In the genomic region with DNA sequence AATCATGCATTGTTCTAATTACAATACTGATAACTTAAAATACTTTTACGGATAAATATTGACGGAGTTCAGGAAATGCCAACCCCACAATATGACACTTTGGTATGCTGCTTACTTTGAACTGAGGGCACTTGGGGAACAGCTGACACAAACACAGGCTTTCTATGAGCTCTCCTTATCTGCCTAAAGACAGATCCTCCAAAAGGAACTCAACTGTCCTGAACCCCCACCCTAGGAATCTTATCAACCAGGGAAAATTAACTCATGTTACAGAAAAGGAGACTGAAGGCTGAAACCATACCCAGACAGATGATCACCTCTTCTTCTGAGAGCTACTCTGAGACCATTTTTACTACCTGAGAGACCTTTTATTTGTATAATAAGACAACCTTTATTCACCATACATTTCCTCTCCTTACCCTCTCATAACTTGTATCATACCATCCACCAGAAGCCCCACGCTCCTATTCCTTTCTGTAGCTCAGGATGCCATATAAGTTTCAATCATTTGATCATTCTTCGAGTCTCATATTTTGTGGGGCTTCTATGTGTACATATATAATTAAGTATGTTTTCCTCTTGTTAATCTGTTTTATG, we compare ENCODE assay signal across 1 cellular context.
TF ChIP-seq lines count a peak whose summit lies in the region.

No MANE protein-coding gene starts in this region.

TF ChIP-seq in WTC11, 78 proteins besides CTCF, POLR2A, EP300 and RAD21 (continued from another document):
- TF ChIP-seq, protein P1, sequence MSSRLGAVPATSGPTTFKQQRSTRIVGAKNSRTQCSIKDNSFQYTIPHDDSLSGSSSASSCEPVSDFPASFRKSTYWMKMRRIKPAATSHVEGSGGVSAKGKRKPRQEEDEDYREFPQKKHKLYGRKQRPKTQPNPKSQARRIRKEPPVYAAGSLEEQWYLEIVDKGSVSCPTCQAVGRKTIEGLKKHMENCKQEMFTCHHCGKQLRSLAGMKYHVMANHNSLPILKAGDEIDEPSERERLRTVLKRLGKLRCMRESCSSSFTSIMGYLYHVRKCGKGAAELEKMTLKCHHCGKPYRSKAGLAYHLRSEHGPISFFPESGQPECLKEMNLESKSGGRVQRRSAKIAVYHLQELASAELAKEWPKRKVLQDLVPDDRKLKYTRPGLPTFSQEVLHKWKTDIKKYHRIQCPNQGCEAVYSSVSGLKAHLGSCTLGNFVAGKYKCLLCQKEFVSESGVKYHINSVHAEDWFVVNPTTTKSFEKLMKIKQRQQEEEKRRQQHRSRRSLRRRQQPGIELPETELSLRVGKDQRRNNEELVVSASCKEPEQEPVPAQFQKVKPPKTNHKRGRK (CRISPR knock-in tag; IDR thresholded peaks at IDR 0.05; ENCODE audit: borderline replicate concordance): no peak
- TF ChIP-seq CREM (CRISPR knock-in tag; IDR thresholded peaks at IDR 0.05) (no peak), FOXK1 (CRISPR knock-in tag; IDR thresholded peaks at IDR 0.05) (no peak), JAZF1 (CRISPR knock-in tag; IDR thresholded peaks at IDR 0.05) (no peak), TEAD1 (CRISPR knock-in tag; IDR thresholded peaks at IDR 0.05) (no peak), ZNF423 (CRISPR knock-in tag; IDR thresholded peaks at IDR 0.05) (no peak)
- TF ChIP-seq, protein P2, sequence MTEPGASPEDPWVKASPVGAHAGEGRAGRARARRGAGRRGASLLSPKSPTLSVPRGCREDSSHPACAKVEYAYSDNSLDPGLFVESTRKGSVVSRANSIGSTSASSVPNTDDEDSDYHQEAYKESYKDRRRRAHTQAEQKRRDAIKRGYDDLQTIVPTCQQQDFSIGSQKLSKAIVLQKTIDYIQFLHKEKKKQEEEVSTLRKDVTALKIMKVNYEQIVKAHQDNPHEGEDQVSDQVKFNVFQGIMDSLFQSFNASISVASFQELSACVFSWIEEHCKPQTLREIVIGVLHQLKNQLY (CRISPR knock-in tag; IDR thresholded peaks at IDR 0.05): no peak
- TF ChIP-seq, protein P3, sequence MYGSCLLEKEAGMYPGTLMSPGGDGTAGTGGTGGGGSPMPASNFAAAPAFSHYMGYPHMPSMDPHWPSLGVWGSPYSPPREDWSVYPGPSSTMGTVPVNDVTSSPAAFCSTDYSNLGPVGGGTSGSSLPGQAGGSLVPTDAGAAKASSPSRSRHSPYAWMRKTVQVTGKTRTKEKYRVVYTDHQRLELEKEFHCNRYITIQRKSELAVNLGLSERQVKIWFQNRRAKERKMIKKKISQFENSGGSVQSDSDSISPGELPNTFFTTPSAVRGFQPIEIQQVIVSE (CRISPR knock-in tag; IDR thresholded peaks at IDR 0.05; ENCODE audit: borderline replicate concordance): no peak
TF ChIP-seq in WTC11: peak in this region for 0.
